In genomic region chr2:42819160-42819559, GRCh38 we compare ENCODE assay signal across 21 cellular contexts. TPM values are rescaled to one million over a fixed set of nuclear protein-coding genes. Genes with fewer than 3 reads are reported as not detected.
"Had no signal": no experiment of that assay in that cellular context is flagged by ENCODE, and none has a peak within 500 bp of the region (broad histone marks: within the 10 kb centered on the region; RNA-seq: fewer than 3 reads in every experiment).

No MANE protein-coding gene starts in this region.

- H3K27ac ChIP-seq: adrenal gland, esophagus squamous epithelium, parathyroid adenoma, right lobe of liver, stomach, upper lobe of left lung, VCaP had no signal

- H3K27me3 Mint-ChIP-seq: activated naive CD4-positive, alpha-beta T cell treated with anti-CD3 and anti-CD28 coated beads, Interleukin-2, amount 50 U/mL, for 24 hours had no signal

- DNase-seq: activated CD4-positive, alpha-beta T cell treated with anti-CD3 and anti-CD28 coated beads, Interleukin-2, amount 50 U/mL, for 4 hours; activated CD4-positive, CD25-positive, alpha-beta regulatory T cell treated with anti-CD3 and anti-CD28 coated beads, Interleukin-2, amount 50 U/mL, for 72 hours; activated gamma-delta T cell; dermis blood vessel endothelial cell; effector memory CD4-positive, alpha-beta T cell; esophagus squamous epithelium; immature natural killer cell; kidney glomerular epithelial cell; left ventricle myocardium superior; naive thymus-derived CD4-positive, alpha-beta T cell; right lobe of liver; small intestine; stimulated activated CD4-positive, alpha-beta T cell treated with anti-CD3 and anti-CD28 coated beads, Interleukin-15, amount 100 ng/mL, for 24 hours; stimulated activated CD4-positive, alpha-beta T cell treated with anti-CD3 and anti-CD28 coated beads, Interleukin-4, amount 100 ng/mL, for 1 hour; stomach; upper lobe of left lung had no signal

- H3K79me2 ChIP-seq: parathyroid adenoma had no signal

- ATAC-seq: left ventricle myocardium superior; naive thymus-derived CD4-positive, alpha-beta T cell; right lobe of liver had no signal

- H3K4me1 ChIP-seq: adrenal gland, parathyroid adenoma, right lobe of liver, upper lobe of left lung had no signal

- H2AFZ ChIP-seq: parathyroid adenoma had no signal

- H3K27me3 ChIP-seq: adrenal gland, esophagus squamous epithelium, right lobe of liver, stomach, upper lobe of left lung had no signal

- H3K27ac Mint-ChIP-seq: activated naive CD4-positive, alpha-beta T cell treated with anti-CD3 and anti-CD28 coated beads, Interleukin-2, amount 50 U/mL, for 24 hours; immature natural killer cell; naive thymus-derived CD4-positive, alpha-beta T cell; T-helper 1 cell treated with Interleukin-12 subunit alpha and Interleukin-12 subunit beta and Interleukin-4 antibody, amounts not matched to agents 30 μg/mL and 1 μg/mL, for 36 hours had no signal

- H3K4me3 ChIP-seq: adrenal gland, esophagus squamous epithelium, right lobe of liver, stomach, upper lobe of left lung had no signal

- H3K4me1 Mint-ChIP-seq: activated naive CD4-positive, alpha-beta T cell treated with anti-CD3 and anti-CD28 coated beads, Interleukin-2, amount 50 U/mL, for 24 hours; naive thymus-derived CD4-positive, alpha-beta T cell had no signal

- H3K36me3 Mint-ChIP-seq: activated naive CD4-positive, alpha-beta T cell treated with anti-CD3 and anti-CD28 coated beads, Interleukin-2, amount 50 U/mL, for 24 hours; naive thymus-derived CD4-positive, alpha-beta T cell had no signal

- H3K36me3 ChIP-seq: adrenal gland, esophagus squamous epithelium, right lobe of liver, stomach, upper lobe of left lung had no signal

- H3K4me3 Mint-ChIP-seq: activated naive CD4-positive, alpha-beta T cell treated with anti-CD3 and anti-CD28 coated beads, Interleukin-2, amount 50 U/mL, for 24 hours; immature natural killer cell; naive thymus-derived CD4-positive, alpha-beta T cell; T-helper 1 cell treated with Interleukin-12 subunit alpha and Interleukin-12 subunit beta and Interleukin-4 antibody, amounts not matched to agents 30 μg/mL and 1 μg/mL, for 36 hours had no signal

- H3K9me3 Mint-ChIP-seq: activated naive CD4-positive, alpha-beta T cell treated with anti-CD3 and anti-CD28 coated beads, Interleukin-2, amount 50 U/mL, for 24 hours had no signal

RNA-seq across cellular contexts. Expression of gene HAAO, which starts 26.8 kb away (rescaled TPM):
- total RNA-seq: dermis blood vessel endothelial cell had no signal

RNA-seq across cellular contexts. Expression of gene OXER1, which starts 55.2 kb away (rescaled TPM):
- total RNA-seq: dermis blood vessel endothelial cell had no signal
- polyA plus RNA-seq: immature natural killer cell had no signal
